In the genomic region with DNA sequence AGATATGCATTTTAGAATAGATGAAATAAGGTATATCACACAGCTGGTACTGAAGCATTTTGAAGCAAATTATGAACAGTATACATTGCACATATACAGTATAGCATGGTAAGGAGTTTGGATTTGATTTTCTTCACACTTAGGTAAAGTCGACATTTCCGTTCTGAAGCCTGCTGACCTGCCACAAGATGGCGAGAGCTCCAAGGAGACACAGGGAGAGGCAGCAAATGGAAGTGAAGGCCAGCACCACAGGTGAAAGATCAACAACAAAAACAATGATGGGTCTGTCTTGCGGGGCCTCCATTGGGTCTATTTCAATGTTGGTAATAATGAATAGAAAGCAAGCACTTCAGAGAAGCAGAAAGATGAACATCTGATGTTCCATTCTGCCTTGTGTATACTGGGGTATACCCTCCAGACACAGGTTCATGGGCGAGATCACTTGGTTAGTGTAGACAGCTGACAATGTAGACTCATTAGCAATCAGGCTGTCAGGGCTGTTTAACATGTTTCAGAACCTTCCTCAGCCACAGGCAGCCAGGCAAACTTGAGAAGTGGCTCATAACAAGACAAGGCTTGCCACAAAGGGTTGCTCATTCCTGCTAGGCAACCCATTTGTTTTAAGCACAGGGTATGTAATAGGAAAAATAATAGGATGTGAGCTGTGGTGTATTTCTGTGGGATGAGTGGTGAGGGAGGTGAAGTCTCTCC, we compare ENCODE assay signal across 8 cellular contexts. TPM values are rescaled to one million over a fixed set of nuclear protein-coding genes. Genes with fewer than 3 reads are reported as not detected.
DNase-seq lines count a peak whose midpoint lies in the region; ATAC-seq, FAIRE-seq and TF ChIP-seq lines count a peak whose summit lies in the region.

No MANE protein-coding gene starts in this region.

- no peaks in the 10 kb centered on the region for H3K27me3 ChIP-seq in bronchial epithelial cell (ENCODE audit: control insufficient read depth, insufficient read depth, low read length)

- peak; percentile 55 to 68 for ATAC-seq in activated T-cell treated with anti-CD3 and anti-CD28 coated beads, Interleukin-2, amount 50 U/mL, for 72 hours (replicated peaks in 1 of 2)
- ATAC-seq in naive B cell (ENCODE audit: low read depth in 2 of 2) (peak in 1 of 2 donors; percentile 43), GM18870 (IDR thresholded peaks at IDR 0.05; ENCODE audit: unreplicated experiment) (no peak)

- H3K27ac Mint-ChIP-seq in activated T-cell treated with anti-CD3 and anti-CD28 coated beads, Interleukin-2, amount 50 U/mL, for 72 hours: no peak overlapping the region
- H3K27ac Mint-ChIP-seq in activated T-cell treated with anti-CD3 and anti-CD28 coated beads, Interleukin-2, amount 50 U/mL, for 24 hours: no peak overlapping the region
- peak overlapping the region in 1 of 6 donors; percentile 50 for H3K27ac Mint-ChIP-seq in naive B cell

- H3K36me3 Mint-ChIP-seq in activated T-cell treated with anti-CD3 and anti-CD28 coated beads, Interleukin-2, amount 50 U/mL, for 72 hours (ENCODE audit: insufficient read depth in 2 of 2): no peaks in the 10 kb centered on the region
- H3K36me3 Mint-ChIP-seq in activated T-cell treated with anti-CD3 and anti-CD28 coated beads, Interleukin-2, amount 50 U/mL, for 24 hours (ENCODE audit: low read depth): no peaks in the 10 kb centered on the region
- no peaks in the 10 kb centered on the region for H3K36me3 Mint-ChIP-seq in naive B cell

- no peaks in the 10 kb centered on the region for H3K9me3 Mint-ChIP-seq in activated T-cell treated with anti-CD3 and anti-CD28 coated beads, Interleukin-2, amount 50 U/mL, for 72 hours
- no peaks in the 10 kb centered on the region for H3K9me3 Mint-ChIP-seq in activated T-cell treated with anti-CD3 and anti-CD28 coated beads, Interleukin-2, amount 50 U/mL, for 24 hours
- no peaks in the 10 kb centered on the region for H3K9me3 Mint-ChIP-seq in naive B cell

- CTCF ChIA-PET in HEK293 (lab: Yijun Ruan, JAX): interaction anchor here (0.5 to 1.8 kb wide), 8 partner anchors 8 to 397 kb away, joined by 3 to 9 read pairs (median 4); no protein-coding TSS in a partner anchor

- POLR2A ChIA-PET in HEK293 (lab: Yijun Ruan, JAX): no interaction called here

- peaks cover 4% of the 10 kb centered on the region for H3K4me1 Mint-ChIP-seq in activated T-cell treated with anti-CD3 and anti-CD28 coated beads, Interleukin-2, amount 50 U/mL, for 72 hours (ENCODE audit: low read depth)
- no peaks in the 10 kb centered on the region for H3K4me1 Mint-ChIP-seq in activated T-cell treated with anti-CD3 and anti-CD28 coated beads, Interleukin-2, amount 50 U/mL, for 24 hours (ENCODE audit: low read depth)
- peaks cover 0 to 24% (median 15%) of the 10 kb centered on the region in 3 donors for H3K4me1 Mint-ChIP-seq in naive B cell

- H3K27me3 Mint-ChIP-seq in activated T-cell treated with anti-CD3 and anti-CD28 coated beads, Interleukin-2, amount 50 U/mL, for 72 hours (ENCODE audit: low read depth): peaks cover 6% of the 10 kb centered on the region
- peaks cover 5% of the 10 kb centered on the region for H3K27me3 Mint-ChIP-seq in activated T-cell treated with anti-CD3 and anti-CD28 coated beads, Interleukin-2, amount 50 U/mL, for 24 hours
- no peaks in the 10 kb centered on the region for H3K27me3 Mint-ChIP-seq in naive B cell

- H3K36me3 ChIP-seq in HEK293 (ENCODE audit: control insufficient read depth in 2 of 2, insufficient read depth in 1 of 2, low read length in 2 of 2): no peaks in the 10 kb centered on the region
- H3K36me3 ChIP-seq in bronchial epithelial cell (ENCODE audit: control insufficient read depth, insufficient read depth, low read length): no peaks in the 10 kb centered on the region

- TF ChIP-seq CTCF in HEK293 (tag by site-specific recombination; IDR thresholded peaks at IDR 0.05): peak; percentile 41; the same call in 1 of the 2 replicates
- peak; percentile 54 for TF ChIP-seq CTCF in bronchial epithelial cell (IDR thresholded peaks at IDR 0.05; ENCODE audit: insufficient read depth, low read length, severe bottlenecking)

- no peak overlapping the region for H3K4me3 ChIP-seq in HEK293 (ENCODE audit: low read depth, low read length)
- no peak overlapping the region for H3K4me3 ChIP-seq in bronchial epithelial cell (ENCODE audit: low read depth, low read length)

- no peaks in the 10 kb centered on the region for H3K4me1 ChIP-seq in HEK293 (ENCODE audit: control insufficient read depth, insufficient read depth, low read length)

- peak; percentile 96 for FAIRE-seq in bronchial epithelial cell (lab: Jason Lieb, UNC)

- DNase-seq in activated T-cell treated with anti-CD3 and anti-CD28 coated beads, Interleukin-2, amount 50 U/mL, for 72 hours: peak; percentile 12 to 19
- DNase-seq in activated T-cell treated with anti-CD3 and anti-CD28 coated beads, Interleukin-2, amount 50 U/mL, for 24 hours: no peak
- DNase-seq in NCI-H510A treated with DMSO at 0.1 percent for 48 hours (lab: John Stamatoyannopoulos, UW) (peak; percentile 63), bronchial epithelial cell (ENCODE audit: low read depth) (peak; percentile 94), naive B cell (peak; percentile 14), cortex of kidney (lab: John Stamatoyannopoulos, UW) (no peak)

- no peak overlapping the region for H3K27ac ChIP-seq in HEK293 (ENCODE audit: extremely low read depth, low read depth, low read length)

- no peak overlapping the region for H3K4me3 Mint-ChIP-seq in activated T-cell treated with anti-CD3 and anti-CD28 coated beads, Interleukin-2, amount 50 U/mL, for 72 hours
- H3K4me3 Mint-ChIP-seq in activated T-cell treated with anti-CD3 and anti-CD28 coated beads, Interleukin-2, amount 50 U/mL, for 24 hours: no peak overlapping the region
- H3K4me3 Mint-ChIP-seq in naive B cell: no peak overlapping the region

- H3K9me3 ChIP-seq in HEK293 (ENCODE audit: control insufficient read depth, insufficient read depth, low read depth, low read length): no peaks in the 10 kb centered on the region

TF ChIP-seq in HEK293, 187 proteins besides CTCF, POLR2A, EP300 and RAD21:
- TF ChIP-seq, protein P1, sequence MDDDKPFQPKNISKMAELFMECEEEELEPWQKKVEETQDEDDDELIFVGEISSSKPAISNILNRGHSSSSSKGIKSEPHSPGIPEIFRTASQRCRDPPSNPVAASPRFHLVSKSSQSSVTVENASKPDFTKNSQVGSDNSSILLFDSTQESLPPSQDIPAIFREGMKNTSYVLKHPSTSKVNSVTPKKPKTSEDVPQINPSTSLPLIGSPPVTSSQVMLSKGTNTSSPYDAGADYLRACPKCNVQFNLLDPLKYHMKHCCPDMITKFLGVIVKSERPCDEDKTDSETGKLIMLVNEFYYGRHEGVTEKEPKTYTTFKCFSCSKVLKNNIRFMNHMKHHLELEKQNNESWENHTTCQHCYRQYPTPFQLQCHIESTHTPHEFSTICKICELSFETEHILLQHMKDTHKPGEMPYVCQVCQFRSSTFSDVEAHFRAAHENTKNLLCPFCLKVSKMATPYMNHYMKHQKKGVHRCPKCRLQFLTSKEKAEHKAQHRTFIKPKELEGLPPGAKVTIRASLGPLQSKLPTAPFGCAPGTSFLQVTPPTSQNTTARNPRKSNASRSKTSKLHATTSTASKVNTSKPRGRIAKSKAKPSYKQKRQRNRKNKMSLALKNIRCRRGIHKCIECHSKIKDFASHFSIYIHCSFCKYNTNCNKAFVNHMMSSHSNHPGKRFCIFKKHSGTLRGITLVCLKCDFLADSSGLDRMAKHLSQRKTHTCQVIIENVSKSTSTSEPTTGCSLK (tag by site-specific recombination; IDR thresholded peaks at IDR 0.05): no peak
- TF ChIP-seq EGR2 (tag by site-specific recombination; IDR thresholded peaks at IDR 0.05; ENCODE audit: low read depth) (no peak), ZNF654 (tag by site-specific recombination; IDR thresholded peaks at IDR 0.05; ENCODE audit: low read depth) (peak; percentile 65), ZNF146 (tag by site-specific recombination; IDR thresholded peaks at IDR 0.05) (no peak), ZNF211 (tag by site-specific recombination; IDR thresholded peaks at IDR 0.05; ENCODE audit: low read depth) (no peak)

RNA-seq across cellular contexts. Expression of gene NOX1, which starts 21.4 kb away (rescaled TPM):
- total RNA-seq in activated T-cell treated with anti-CD3 and anti-CD28 coated beads, Interleukin-2, amount 50 U/mL, for 72 hours: not detected
- not detected in 2 replicates for total RNA-seq in bronchial epithelial cell
- not detected for polyA plus RNA-seq in naive B cell (ENCODE audit: low read depth in 6 of 6)

RNA-seq across cellular contexts. Expression of gene XKRX, which starts 33.2 kb away (rescaled TPM):
- 1 to 10 TPM; 1.8 to 2.3 TPM for total RNA-seq in activated T-cell treated with anti-CD3 and anti-CD28 coated beads, Interleukin-2, amount 50 U/mL, for 72 hours
- total RNA-seq in bronchial epithelial cell: under 0.01 and 1.9 TPM in 2 replicates
- polyA plus RNA-seq in naive B cell (ENCODE audit: low read depth in 6 of 6): 1 to 10 TPM; 1.5 to 2.8 (median 2.3) TPM

Comparison
In these comparisons a context has a peak if more than half of its experiments do, and no peak if none do; other contexts are left out.
1. DNase-seq: peak in activated T-cell treated with anti-CD3 and anti-CD28 coated beads, Interleukin-2, amount 50 U/mL, for 72 hours (2 of 2), NCI-H510A treated with DMSO at 0.1 percent for 48 hours (single experiment), bronchial epithelial cell (single experiment) and naive B cell (single experiment); none in activated T-cell treated with anti-CD3 and anti-CD28 coated beads, Interleukin-2, amount 50 U/mL, for 24 hours (single experiment) and cortex of kidney (single experiment).